In the genomic region with DNA sequence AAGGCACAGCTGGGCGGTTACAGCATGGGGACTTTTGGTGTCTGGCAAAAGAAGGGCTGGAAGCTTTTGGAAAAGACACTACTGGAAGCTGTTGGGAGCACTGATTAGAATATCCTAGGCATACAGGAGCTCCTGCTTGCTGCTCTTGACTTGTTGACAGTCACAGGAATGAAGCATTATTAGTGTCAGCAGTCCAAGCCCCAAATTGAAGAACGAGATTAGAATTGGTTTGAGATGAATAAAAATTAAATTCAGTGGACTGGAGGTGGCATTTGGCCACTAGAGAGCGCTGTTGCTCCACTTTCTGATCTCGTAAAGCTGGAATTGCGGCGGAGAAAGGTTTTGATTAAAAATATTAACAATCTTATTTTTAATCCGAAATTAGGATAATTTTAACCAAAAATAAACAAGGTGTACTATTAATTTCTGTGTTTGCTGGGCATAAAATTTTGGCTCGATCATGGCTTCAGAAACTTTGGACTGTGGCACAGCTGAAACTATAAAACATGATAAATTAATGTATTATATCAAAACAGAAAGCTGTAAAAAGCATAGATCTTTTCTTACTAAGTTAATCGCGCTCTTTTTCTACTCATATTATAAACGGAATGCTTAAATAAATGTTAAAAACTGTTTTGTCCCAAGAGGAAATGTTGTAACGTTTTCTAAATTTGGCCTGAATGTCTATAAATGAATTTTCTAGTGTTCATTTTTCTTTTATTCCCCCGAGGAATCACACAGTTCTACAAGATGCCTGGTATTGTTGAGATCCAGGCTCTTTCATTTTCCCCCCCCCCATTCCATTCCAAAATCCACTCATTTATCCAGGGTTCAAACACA, we compare ENCODE assay signal across 9 cellular contexts.
DNase-seq lines count a peak whose midpoint lies in the region; ATAC-seq, FAIRE-seq and TF ChIP-seq lines count a peak whose summit lies in the region.
"Had no signal": no experiment of that assay in that cellular context is flagged by ENCODE, and none has a peak within 500 bp of the region (broad histone marks: within the 10 kb centered on the region; RNA-seq: fewer than 3 reads in every experiment).

No MANE protein-coding gene starts in this region.

- no peaks in the 10 kb centered on the region for H3K9me3 Mint-ChIP-seq in T-helper 2 cell treated with Interferon-gamma antibody and Interleukin-4, amounts not matched to agents 5 μg/mL and 100 μg/mL, for 36 hours

- no peak overlapping the region for H3K9ac ChIP-seq in Loucy (ENCODE audit: low read depth, low read length, poor library complexity, severe bottlenecking)

- H3K79me2 ChIP-seq in Loucy (ENCODE audit: insufficient read depth, low read length), result no peaks in the 10 kb centered on the region

- no peak overlapping the region; the same call in 1 of the 2 replicates for H2AFZ ChIP-seq in Loucy (ENCODE audit: low read length)

- H3K9me2 ChIP-seq in Loucy (replicated peaks; ENCODE audit: low read depth, low read length), result no peaks in the 10 kb centered on the region

- ATAC-seq in GM21360 (IDR thresholded peaks at IDR 0.05; ENCODE audit: unreplicated experiment), result no peak

- H3F3A ChIP-seq in Loucy (ENCODE audit: low read depth), result no peaks in the 10 kb centered on the region

- in situ Hi-C loops in astrocyte of the spinal cord (cut with HindIII; ENCODE audit: low sequenced_read_pairs), result no loop called here

- peak overlapping the region; percentile 51 for H3K4me2 ChIP-seq in Loucy (ENCODE audit: low read depth, low read length, poor library complexity, severe bottlenecking)

- no peak for DNase-seq in D721Med (ENCODE audit: insufficient read length, low spot score)
- DNase-seq in T-helper 2 cell treated with Interferon-gamma antibody and Interleukin-4, amounts not matched to agents 5 μg/mL and 100 μg/mL, for 36 hours (ENCODE audit: low spot score), result no peak
- DNase-seq in astrocyte of the spinal cord (ENCODE audit: low read depth, low spot score), result peak; percentile 65
- peak; percentile 77 to 80 for DNase-seq in stimulated activated CD4-positive, alpha-beta T cell treated with anti-CD3 and anti-CD28 coated beads, Interleukin-2, amount 100 ng/mL, for 24 hours
- DNase-seq in 8988T, result no peak

- peak; percentile 86 for TF ChIP-seq CTCF in D721Med (IDR thresholded peaks at IDR 0.05; ENCODE audit: insufficient read depth, missing control alignments)
- TF ChIP-seq CTCF in Loucy (conservative IDR thresholded peaks at IDR 0.05; ENCODE audit: low read length), result peak; percentile 94
- TF ChIP-seq CTCF in astrocyte of the spinal cord (IDR thresholded peaks at IDR 0.05; ENCODE audit: low read depth, low read length), result peak; percentile 70

- H3K4me3 ChIP-seq in Loucy (ENCODE audit: low read length, poor library complexity, severe bottlenecking), result peak overlapping the region; percentile 42
- H3K4me3 ChIP-seq in astrocyte of the spinal cord (ENCODE audit: low read depth, low read length), result no peak overlapping the region
- H3K4me3 ChIP-seq: SJSA1 had no signal

- peaks cover 2% of the 10 kb centered on the region for H3K4me1 Mint-ChIP-seq in T-helper 2 cell treated with Interferon-gamma antibody and Interleukin-4, amounts not matched to agents 5 μg/mL and 100 μg/mL, for 36 hours (ENCODE audit: low read depth)

- peak overlapping the region; percentile 55 for H3K27ac Mint-ChIP-seq in T-helper 2 cell treated with Interferon-gamma antibody and Interleukin-4, amounts not matched to agents 5 μg/mL and 100 μg/mL, for 36 hours

- no peaks in the 10 kb centered on the region for H3K4me1 ChIP-seq in Loucy (ENCODE audit: insufficient read depth, low read length, poor library complexity, severe bottlenecking)

- peaks cover 78% of the 10 kb centered on the region for H3K27me3 Mint-ChIP-seq in T-helper 2 cell treated with Interferon-gamma antibody and Interleukin-4, amounts not matched to agents 5 μg/mL and 100 μg/mL, for 36 hours (ENCODE audit: low read depth)

- FAIRE-seq in D721Med (lab: Jason Lieb, UNC), result no peak
- peak; percentile 99 for FAIRE-seq in islet of Langerhans (lab: Jason Lieb, UNC)

- H3K36me3 Mint-ChIP-seq in T-helper 2 cell treated with Interferon-gamma antibody and Interleukin-4, amounts not matched to agents 5 μg/mL and 100 μg/mL, for 36 hours (ENCODE audit: low read depth), result no peaks in the 10 kb centered on the region

- H3K4me3 Mint-ChIP-seq in T-helper 2 cell treated with Interferon-gamma antibody and Interleukin-4, amounts not matched to agents 5 μg/mL and 100 μg/mL, for 36 hours, result no peak overlapping the region

- no peaks in the 10 kb centered on the region for H3K9me3 ChIP-seq in Loucy (ENCODE audit: insufficient read depth, low read depth, low read length)
- H3K9me3 ChIP-seq: SJSA1 had no signal

- H4K20me1 ChIP-seq in Loucy (ENCODE audit: insufficient read depth, low read length, poor library complexity, severe bottlenecking), result no peaks in the 10 kb centered on the region

- no peaks in the 10 kb centered on the region for H3K27me3 ChIP-seq in Loucy (ENCODE audit: insufficient read depth, low read length, poor library complexity, severe bottlenecking)

- H3K36me3 ChIP-seq in Loucy (ENCODE audit: insufficient read depth, low read length), result no peaks in the 10 kb centered on the region

Comparison
In these comparisons a context has a peak if more than half of its experiments do, and no peak if none do; other contexts are left out.
1. DNase-seq: peak in astrocyte of the spinal cord (single experiment) and stimulated activated CD4-positive, alpha-beta T cell treated with anti-CD3 and anti-CD28 coated beads, Interleukin-2, amount 100 ng/mL, for 24 hours (2 of 2); none in D721Med (single experiment), T-helper 2 cell treated with Interferon-gamma antibody and Interleukin-4, amounts not matched to agents 5 μg/mL and 100 μg/mL, for 36 hours (single experiment) and 8988T (single experiment).
2. Peak in every context shown above with its lines, with median percentiles within 50 percentile points of each other: CTCF ChIP-seq.